In the genomic region with DNA sequence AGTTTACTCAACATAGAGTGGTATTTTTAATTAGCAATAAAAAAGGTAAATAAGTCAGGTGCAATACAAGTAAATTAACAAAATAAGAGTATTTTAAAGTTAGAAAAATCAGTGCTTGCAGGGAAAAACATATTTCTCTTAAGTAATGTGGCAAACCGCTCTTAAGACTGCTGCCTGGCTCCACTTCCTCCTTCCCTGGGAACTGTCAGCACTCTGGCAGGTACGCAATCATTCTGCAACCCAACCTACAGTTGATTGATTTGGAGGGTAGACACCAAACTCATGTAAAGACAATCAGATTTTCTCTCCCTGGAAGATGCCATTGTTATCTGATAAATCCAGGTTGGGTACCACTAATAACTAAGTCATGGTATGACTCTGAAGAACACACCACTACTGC, we compare ENCODE assay signal across 28 cellular contexts.
A peak's percentile ranks its signal among the peaks of the same experiment; 100 is the strongest.
DNase-seq lines count a peak whose midpoint lies in the region; ATAC-seq, FAIRE-seq and TF ChIP-seq lines count a peak whose summit lies in the region.
"Had no signal": no experiment of that assay in that cellular context is flagged by ENCODE, and none has a peak within 500 bp of the region (broad histone marks: within the 10 kb centered on the region; RNA-seq: fewer than 3 reads in every experiment).

No MANE protein-coding gene starts in this region.

- FAIRE-seq in RCC 7860 (lab: Jason Lieb, UNC), result no peak
- FAIRE-seq: endometrium, frontal cortex, K562 had no signal

- POLR2A ChIA-PET in A673 (lab: Charles Lee; ENCODE audit: low non-redundant PET), result no interaction called here
- POLR2A ChIA-PET in CD8-positive, alpha-beta T cell (lab: Charles Lee), result no interaction called here

- DNase-seq in A673 (ENCODE audit: low spot score) (no peak), GM23338 (ENCODE audit: low spot score) (no peak), SK-N-MC (ENCODE audit: low read depth, low spot score) (no peak), left lung (no peak), tibial nerve (ENCODE audit: low spot score in 2 of 2) (no peak), RCC 7860 (ENCODE audit: low spot score) (no peak)
- no peak for DNase-seq in CD8-positive, alpha-beta T cell
- DNase-seq: ACHN; activated CD4-positive, alpha-beta T cell treated with anti-CD3 and anti-CD28 coated beads, Interleukin-2, amount 10 ng/mL, durations not matched to agents 24 days and 14 days; activated T-cell treated with anti-CD3 and anti-CD28 coated beads, Interleukin-2, amount 50 U/mL, for 24 hours; C1 segment of cervical spinal cord; H7; MG63; NCI-H146; NCI-H446 treated with DMSO at 0.1 percent for 48 hours; NCI-H82; occipital lobe; thyroid gland had no signal

- no peak for TF ChIP-seq EP300 in tibial nerve (IDR thresholded peaks at IDR 0.05)

- no TSS peak for BruUV-seq in A673 (replicated peaks; lab: Mats Ljungman, UMichigan)

- H4K20me1 ChIP-seq in GM23338 (replicated peaks; ENCODE audit: insufficient read depth), result no peaks in the 10 kb centered on the region

- intact Hi-C loops in A673 (cut with micrococcal nuclease; ENCODE audit: unreplicated experiment), result no loop called here
- intact Hi-C loops in left lung (cut with DNase I), result no loop called here
- intact Hi-C loops in CD8-positive, alpha-beta T cell (cut with DNase I, micrococcal nuclease), result loop anchor here in 1 of 2 experiments (5.0 kb wide), 1 partner anchor 64 kb away; a partner anchor contains a TSS

- no peaks in the 10 kb centered on the region for H3K9me2 ChIP-seq in GM23338 (ENCODE audit: insufficient read depth)

- CTCF ChIA-PET in A673 (lab: Charles Lee), result no interaction called here
- CTCF ChIA-PET in CD8-positive, alpha-beta T cell (lab: Charles Lee), result interaction anchor here (0.9 kb wide), 1 partner anchor 18 kb away, joined by 3 read pairs; no protein-coding TSS in a partner anchor

- peak overlapping the region; percentile 12; the same call in 1 of the 2 replicates for H3K4me2 ChIP-seq in GM23338

- no peaks in the 10 kb centered on the region for H3K27me3 ChIP-seq in A673 (replicated peaks; ENCODE audit: insufficient read depth, low read depth, low read length, poor library complexity)
- no peaks in the 10 kb centered on the region for H3K27me3 ChIP-seq in GM23338 (ENCODE audit: insufficient read depth)
- no peaks in the 10 kb centered on the region for H3K27me3 ChIP-seq in left lung
- H3K27me3 ChIP-seq in tibial nerve, result no peaks in the 10 kb centered on the region
- no peaks in the 10 kb centered on the region for H3K27me3 ChIP-seq in CD8-positive, alpha-beta T cell (ENCODE audit: insufficient read depth, low read length)
- H3K27me3 ChIP-seq: MG63, thyroid gland had no signal

- peaks cover 88% of the 10 kb centered on the region for H3K4me1 Mint-ChIP-seq in GM23338
- peaks cover 62% of the 10 kb centered on the region for H3K4me1 Mint-ChIP-seq in CD8-positive, alpha-beta T cell (ENCODE audit: low read depth)

- TF ChIP-seq CTCF in A673 (conservative IDR thresholded peaks at IDR 0.05; ENCODE audit: low read depth, low read length) (no peak), GM23338 (conservative IDR thresholded peaks at IDR 0.05; ENCODE audit: low read depth in 2 of 2) (no peak), left lung (IDR thresholded peaks at IDR 0.05) (no peak), tibial nerve (IDR thresholded peaks at IDR 0.05) (no peak)
- no peak for TF ChIP-seq CTCF in CD8-positive, alpha-beta T cell (IDR thresholded peaks at IDR 0.05)

- peak overlapping the region; percentile 85 for H3K27ac Mint-ChIP-seq in GM23338
- H3K27ac Mint-ChIP-seq in CD8-positive, alpha-beta T cell, result no peak overlapping the region
- H3K27ac Mint-ChIP-seq: activated CD4-positive, alpha-beta T cell treated with anti-CD3 and anti-CD28 coated beads, Interleukin-2, amount 10 ng/mL, durations not matched to agents 24 days and 14 days; activated T-cell treated with anti-CD3 and anti-CD28 coated beads, Interleukin-2, amount 50 U/mL, for 24 hours; dendritic cell treated with granulocyte-macrophage colony-stimulating factor and Interleukin-4, amounts not matched to agents 40 ng/mL and 50 ng/mL, for 4 days; stimulated activated naive CD8-positive, alpha-beta T cell treated with anti-CD3 and anti-CD28 coated beads, Interleukin-15, Interleukin-2, amounts not matched to agents 100 ng/mL and 50 ng/mL, for 24 hours; T-helper 2 cell treated with Interferon-gamma antibody and Interleukin-4, amounts not matched to agents 5 μg/mL and 100 μg/mL, for 36 hours had no signal

- H3K4me3 Mint-ChIP-seq in GM23338, result no peak overlapping the region
- H3K4me3 Mint-ChIP-seq in CD8-positive, alpha-beta T cell, result no peak overlapping the region
- H3K4me3 Mint-ChIP-seq: activated CD4-positive, alpha-beta T cell treated with anti-CD3 and anti-CD28 coated beads, Interleukin-2, amount 10 ng/mL, durations not matched to agents 24 days and 14 days; activated T-cell treated with anti-CD3 and anti-CD28 coated beads, Interleukin-2, amount 50 U/mL, for 24 hours; central memory CD8-positive, alpha-beta T cell; dendritic cell treated with granulocyte-macrophage colony-stimulating factor and Interleukin-4, amounts not matched to agents 40 ng/mL and 50 ng/mL, for 4 days; stimulated activated naive CD8-positive, alpha-beta T cell treated with anti-CD3 and anti-CD28 coated beads, Interleukin-15, Interleukin-2, amounts not matched to agents 100 ng/mL and 50 ng/mL, for 24 hours; T-helper 2 cell treated with Interferon-gamma antibody and Interleukin-4, amounts not matched to agents 5 μg/mL and 100 μg/mL, for 36 hours had no signal

- H3K4me3 ChIP-seq in A673 (ENCODE audit: low read depth, low read length, poor library complexity, severe bottlenecking) (no peak overlapping the region), GM23338 (no peak overlapping the region), SK-N-MC (no peak overlapping the region), left lung (no peak overlapping the region), tibial nerve (no peak overlapping the region)
- no peak overlapping the region for H3K4me3 ChIP-seq in CD8-positive, alpha-beta T cell (ENCODE audit: low read depth, low read length)
- H3K4me3 ChIP-seq: K562, MG63, thyroid gland had no signal

- H3K9me3 Mint-ChIP-seq in GM23338, result no peaks in the 10 kb centered on the region
- no peaks in the 10 kb centered on the region for H3K9me3 Mint-ChIP-seq in CD8-positive, alpha-beta T cell
- H3K9me3 Mint-ChIP-seq: activated T-cell treated with anti-CD3 and anti-CD28 coated beads, Interleukin-2, amount 50 U/mL, for 24 hours; central memory CD8-positive, alpha-beta T cell; dendritic cell treated with granulocyte-macrophage colony-stimulating factor and Interleukin-4, amounts not matched to agents 40 ng/mL and 50 ng/mL, for 4 days; stimulated activated naive CD8-positive, alpha-beta T cell treated with anti-CD3 and anti-CD28 coated beads, Interleukin-15, Interleukin-2, amounts not matched to agents 100 ng/mL and 50 ng/mL, for 24 hours had no signal

- WGBS in tibial nerve, 2 donors, result 91 to 95% methylated on average over 2 of the region's 2 CpGs

- no peak overlapping the region for H2AFZ ChIP-seq in GM23338

- no peak overlapping the region for H3K9ac ChIP-seq in SK-N-MC (ENCODE audit: insufficient read length)

- no peaks in the 10 kb centered on the region for H3F3A ChIP-seq in GM23338 (replicated peaks; ENCODE audit: low read depth)

- H3K36me3 ChIP-seq in A673 (ENCODE audit: insufficient read depth, low read length, poor library complexity, severe bottlenecking) (no peaks in the 10 kb centered on the region), GM23338 (ENCODE audit: insufficient read depth) (no peaks in the 10 kb centered on the region), SK-N-MC (ENCODE audit: insufficient read depth, low read length) (no peaks in the 10 kb centered on the region), left lung (no peaks in the 10 kb centered on the region), tibial nerve (no peaks in the 10 kb centered on the region)
- no peaks in the 10 kb centered on the region for H3K36me3 ChIP-seq in CD8-positive, alpha-beta T cell (ENCODE audit: insufficient read depth, low read length)
- H3K36me3 ChIP-seq: MG63, thyroid gland had no signal

- no peaks in the 10 kb centered on the region for H3K9me3 ChIP-seq in A673 (ENCODE audit: low read depth, low read length, poor library complexity, severe bottlenecking)
- no peaks in the 10 kb centered on the region for H3K9me3 ChIP-seq in SK-N-MC (ENCODE audit: low read depth, low read length)
- H3K9me3 ChIP-seq in left lung, result no peaks in the 10 kb centered on the region
- H3K9me3 ChIP-seq in tibial nerve, result no peaks in the 10 kb centered on the region
- no peaks in the 10 kb centered on the region for H3K9me3 ChIP-seq in CD8-positive, alpha-beta T cell (ENCODE audit: low read length)
- H3K9me3 ChIP-seq: MG63, thyroid gland had no signal

- H3K27me3 Mint-ChIP-seq in GM23338 (ENCODE audit: insufficient read depth, low read depth, poor library complexity), result no peaks in the 10 kb centered on the region
- no peaks in the 10 kb centered on the region for H3K27me3 Mint-ChIP-seq in CD8-positive, alpha-beta T cell (ENCODE audit: low read depth)
- H3K27me3 Mint-ChIP-seq: activated CD4-positive, alpha-beta T cell treated with anti-CD3 and anti-CD28 coated beads, Interleukin-2, amount 10 ng/mL, durations not matched to agents 24 days and 14 days; activated T-cell treated with anti-CD3 and anti-CD28 coated beads, Interleukin-2, amount 50 U/mL, for 24 hours; central memory CD8-positive, alpha-beta T cell; dendritic cell treated with granulocyte-macrophage colony-stimulating factor and Interleukin-4, amounts not matched to agents 40 ng/mL and 50 ng/mL, for 4 days; stimulated activated naive CD8-positive, alpha-beta T cell treated with anti-CD3 and anti-CD28 coated beads, Interleukin-15, Interleukin-2, amounts not matched to agents 100 ng/mL and 50 ng/mL, for 24 hours had no signal

- ATAC-seq in GM23338 (no peak), left lung (peak; percentile 45), GM19035 (IDR thresholded peaks at IDR 0.05; ENCODE audit: unreplicated experiment) (no peak)
- no peak for ATAC-seq in CD8-positive, alpha-beta T cell
- ATAC-seq: K562, SK-N-SH treated with all-trans-retinoic acid at 6 μM for 48 hours had no signal

- H3K27ac ChIP-seq in A673 (ENCODE audit: low read depth, low read length, poor library complexity, severe bottlenecking) (peak overlapping the region; percentile 90), GM23338 (ENCODE audit: low read depth) (no peak overlapping the region), SK-N-MC (peak overlapping the region; percentile 98), left lung (peak overlapping the region in 1 of 2 donors; percentile 41), tibial nerve (no peak overlapping the region)
- no peak overlapping the region for H3K27ac ChIP-seq in CD8-positive, alpha-beta T cell (ENCODE audit: low read depth, low read length)
- H3K27ac ChIP-seq: thyroid gland, VCaP had no signal

- H3K4me1 ChIP-seq in A673 (ENCODE audit: insufficient read depth, low read length, poor library complexity, severe bottlenecking), result peaks cover 95% of the 10 kb centered on the region
- peaks cover 86% of the 10 kb centered on the region for H3K4me1 ChIP-seq in GM23338 (ENCODE audit: insufficient read depth)
- peaks cover 5 to 72% of the 10 kb centered on the region in 2 donors for H3K4me1 ChIP-seq in left lung
- peaks cover 0 to 80% (median 4%) of the 10 kb centered on the region in 4 donors for H3K4me1 ChIP-seq in tibial nerve
- peaks cover 16% of the 10 kb centered on the region for H3K4me1 ChIP-seq in CD8-positive, alpha-beta T cell (ENCODE audit: insufficient read depth, low read length)

- no peak for TF ChIP-seq POLR2A in tibial nerve (IDR thresholded peaks at IDR 0.05)

- peaks cover 12% of the 10 kb centered on the region for H3K79me2 ChIP-seq in GM23338 (replicated peaks; ENCODE audit: insufficient read depth)

- no peaks in the 10 kb centered on the region for H3K36me3 Mint-ChIP-seq in GM23338 (ENCODE audit: low read depth)
- H3K36me3 Mint-ChIP-seq in CD8-positive, alpha-beta T cell, result no peaks in the 10 kb centered on the region

Comparison
In these comparisons a context has a peak if more than half of its experiments do, and no peak if none do; other contexts are left out.
1. H3K27ac ChIP-seq: peak in A673 (single experiment) and SK-N-MC (single experiment); none in GM23338 (single experiment), tibial nerve (0 of 4) and CD8-positive, alpha-beta T cell (single experiment).